ENCODE assay signal across 8 cellular contexts in genomic region chr1:236523704-236524141, GRCh38. TPM values are rescaled to one million over a fixed set of nuclear protein-coding genes. Genes with fewer than 3 reads are reported as not detected.
DNase-seq lines count a peak whose midpoint lies in the region; ATAC-seq, FAIRE-seq and TF ChIP-seq lines count a peak whose summit lies in the region.

TSS of gene LGALS8 (plus strand) at chr1:236523982. CDS start at chr1:236526071, 2,089 bp downstream.

- TF ChIP-seq RAD21 in HepG2 (CRISPR knock-in tag; IDR thresholded peaks at IDR 0.05): no peak

- ATAC-seq in HG03025 (IDR thresholded peaks at IDR 0.05; ENCODE audit: low FRiP score, unreplicated experiment) (peak; percentile 73), HepG2 (peak; percentile 74)

- H3K36me3 Mint-ChIP-seq in dendritic cell treated with granulocyte-macrophage colony-stimulating factor and Interleukin-4, amounts not matched to agents 40 ng/mL and 50 ng/mL, for 4 days (ENCODE audit: low read depth): peaks cover 48% of the 10 kb centered on the region

- peak within 1 kb of the TSS; percentile 98 for H3K4me3 Mint-ChIP-seq in dendritic cell treated with granulocyte-macrophage colony-stimulating factor and Interleukin-4, amounts not matched to agents 40 ng/mL and 50 ng/mL, for 4 days

- H3K27ac ChIP-seq in HepG2 (ENCODE audit: extremely low read length, insufficient read depth, low read length): peak within 1 kb of the TSS; percentile 93

- H3K9me3 Mint-ChIP-seq in dendritic cell treated with granulocyte-macrophage colony-stimulating factor and Interleukin-4, amounts not matched to agents 40 ng/mL and 50 ng/mL, for 4 days: no peaks in the 10 kb centered on the region

- TF ChIP-seq EP300 in HepG2 (IDR thresholded peaks at IDR 0.05; ENCODE audit: low read depth in 2 of 2, low read length in 2 of 2) (no peak), HepG2 (CRISPR knock-in tag; IDR thresholded peaks at IDR 0.05; ENCODE audit: borderline replicate concordance) (no peak; the same call in 1 of the 2 replicates)

- POLR2A ChIA-PET in HepG2 (lab: Yijun Ruan, JAX): interaction anchor here (0.6 to 2.4 kb wide), 7 partner anchors 8 to 1196 kb away, joined by 3 to 26 read pairs (median 7); partner anchors contain the start of gene ARID4B

- H3K4me1 ChIP-seq in HepG2 (ENCODE audit: insufficient read depth, low read length): peaks cover 70% of the 10 kb centered on the region

- no peak for FAIRE-seq in HepG2 (lab: Jason Lieb, UNC)

- H3K4me1 Mint-ChIP-seq in dendritic cell treated with granulocyte-macrophage colony-stimulating factor and Interleukin-4, amounts not matched to agents 40 ng/mL and 50 ng/mL, for 4 days (ENCODE audit: low read depth): peaks cover 29% of the 10 kb centered on the region

- H4K20me1 ChIP-seq in HepG2 (ENCODE audit: insufficient read depth, low read length): no peaks in the 10 kb centered on the region

- CTCF ChIA-PET in HepG2 (lab: Yijun Ruan, JAX; ENCODE audit: low intra/inter-chr PET ratio, low total read pairs): no interaction called here

- H3K27ac Mint-ChIP-seq in dendritic cell treated with granulocyte-macrophage colony-stimulating factor and Interleukin-4, amounts not matched to agents 40 ng/mL and 50 ng/mL, for 4 days: peak within 1 kb of the TSS; percentile 98

- 0% methylated on average over 8 of the region's 35 CpGs for WGBS in HepG2 (ENCODE audit: low lambda C conversion rate)

- H3K9ac ChIP-seq in HepG2 (ENCODE audit: insufficient read depth, low read depth, low read length): peak within 1 kb of the TSS; percentile 82

- H3K36me3 ChIP-seq in HepG2 (replicated peaks in 1 of 2; ENCODE audit: control insufficient read depth in 1 of 2, insufficient read depth in 2 of 2, low read length in 2 of 2): peaks cover 4 to 20% of the 10 kb centered on the region in 2 experiments; a peak in 4 of 5 replicates

- peak within 1 kb of the TSS; percentile 74 to 95 (median 80) for H3K4me3 ChIP-seq in HepG2 (replicated peaks in 1 of 3; ENCODE audit: insufficient read depth in 1 of 3, low read depth in 2 of 3, low read length in 3 of 3)

- H3K9me3 ChIP-seq in HepG2 (ENCODE audit: low read length): no peaks in the 10 kb centered on the region

- no peak for TF ChIP-seq CTCF in HepG2 (CRISPR knock-in tag; IDR thresholded peaks at IDR 0.05)

- DNase-seq in NCI-H2029 (lab: John Stamatoyannopoulos, UW): peak; percentile 17
- DNase-seq in NCI-H2029 treated with DMSO at 0.1 percent for 48 hours (lab: John Stamatoyannopoulos, UW): no peak
- DNase-seq in NCI-H226: peak; percentile 18
- peak; percentile 82 for DNase-seq in activated CD4-positive, alpha-beta T cell treated with anti-CD3 and anti-CD28 coated beads, Interleukin-2, amount 50 U/mL, for 1 hour
- peak; percentile 43 for DNase-seq in HepG2 (ENCODE audit: low spot score)
- DNase-seq in stimulated activated CD4-positive, alpha-beta T cell treated with anti-CD3 and anti-CD28 coated beads, Interleukin-2, amount 100 ng/mL, for 48 hours: peak; percentile 82 to 86

- BruUV-seq in HepG2 (replicated peaks; lab: Mats Ljungman, UMichigan): no TSS peak

- no peaks in the 10 kb centered on the region for H3K27me3 Mint-ChIP-seq in dendritic cell treated with granulocyte-macrophage colony-stimulating factor and Interleukin-4, amounts not matched to agents 40 ng/mL and 50 ng/mL, for 4 days

- H3K27me3 ChIP-seq in HepG2 (ENCODE audit: control insufficient read depth in 1 of 2, insufficient read depth in 2 of 2, low read length in 2 of 2): no peaks in the 10 kb centered on the region; a peak in 1 of 5 replicates

- H2AFZ ChIP-seq in HepG2 (ENCODE audit: low read length): peak within 1 kb of the TSS; percentile 47

- peak in 1 of 2 experiments; percentile 51; a peak in 1 of 4 replicates for TF ChIP-seq POLR2A in HepG2 (IDR thresholded peaks at IDR 0.05; ENCODE audit: insufficient read depth in 1 of 2, low read depth in 2 of 2, low read length in 2 of 2)

- in situ Hi-C loops in HepG2 (cut with HindIII; ENCODE audit: extremely low pct_ligation_motif_present, low pct_unique_long_range_greater_than_20kb): no loop called here

- intact Hi-C loops in dendritic cell treated with granulocyte-macrophage colony-stimulating factor and Interleukin-4, amounts not matched to agents 40 ng/mL and 50 ng/mL, for 4 days (cut with micrococcal nuclease): loop anchor here (5.0 kb wide), 1 partner anchor 241 kb away; the partner anchor contains the start of gene ERO1B
- intact Hi-C loops in HepG2 (cut with micrococcal nuclease; ENCODE audit: unreplicated experiment): loop anchor here (2.0 to 5.0 kb wide), 2 partner anchors 33 to 126 kb away; no protein-coding TSS in a partner anchor

- H3K79me2 ChIP-seq in HepG2 (ENCODE audit: insufficient read depth, low read length): peaks cover 40% of the 10 kb centered on the region

- peak within 1 kb of the TSS; percentile 88 for H3K4me2 ChIP-seq in HepG2 (ENCODE audit: low read depth, low read length)

TF ChIP-seq in HepG2, 621 proteins besides CTCF, POLR2A, EP300 and RAD21 (continues in another document):
- TF ChIP-seq ZNF264 (CRISPR knock-in tag; IDR thresholded peaks at IDR 0.05) (0 out of 2 replicates have a peak, but pooled peaks have one; percentile 34), PCBP1 (IDR thresholded peaks at IDR 0.05; ENCODE audit: borderline replicate concordance, low read depth, low read length) (no peak), ZNF850 (CRISPR knock-in tag; conservative IDR thresholded peaks at IDR 0.05) (0 out of 2 replicates have a peak, but pooled peaks have one; percentile 73), ZSCAN25 (CRISPR knock-in tag; IDR thresholded peaks at IDR 0.05) (no peak), SPEN (CRISPR knock-in tag; IDR thresholded peaks at IDR 0.05; ENCODE audit: low read depth) (peak; percentile 34), HOXD1 (CRISPR knock-in tag; IDR thresholded peaks at IDR 0.05) (peak; percentile 62), ZNF441 (CRISPR knock-in tag; IDR thresholded peaks at IDR 0.05; ENCODE audit: borderline replicate concordance) (peak; percentile 15; the same call in 1 of the 2 replicates), PPARG (CRISPR knock-in tag; conservative IDR thresholded peaks at IDR 0.05) (no peak), FOXK2 (IDR thresholded peaks at IDR 0.05) (no peak), ZNF569 (CRISPR knock-in tag; IDR thresholded peaks at IDR 0.05; ENCODE audit: borderline replicate concordance) (no peak), MYPOP (CRISPR knock-in tag; IDR thresholded peaks at IDR 0.05) (0 out of 2 replicates have a peak, but pooled peaks have one; percentile 35), MATR3 (CRISPR knock-in tag; IDR thresholded peaks at IDR 0.05) (no peak), ETV6 (CRISPR knock-in tag; conservative IDR thresholded peaks at IDR 0.05) (no peak; the same call in 1 of the 2 replicates), ZNF598 (CRISPR knock-in tag; IDR thresholded peaks at IDR 0.05; ENCODE audit: borderline replicate concordance) (peak; percentile 53; the same call in 1 of the 2 replicates), ZNF629 (CRISPR knock-in tag; conservative IDR thresholded peaks at IDR 0.05) (no peak; the same call in 1 of the 2 replicates), ESRRA (CRISPR knock-in tag; IDR thresholded peaks at IDR 0.05; ENCODE audit: low read depth) (no peak; the same call in 1 of the 2 replicates), ZNF17 (CRISPR knock-in tag; IDR thresholded peaks at IDR 0.05) (0 out of 2 replicates have a peak, but pooled peaks have one; percentile 68), ZNF260 (CRISPR knock-in tag; IDR thresholded peaks at IDR 0.05; ENCODE audit: borderline replicate concordance, low read depth) (no peak), MYNN (CRISPR knock-in tag; IDR thresholded peaks at IDR 0.05; ENCODE audit: low read depth) (no peak), FIP1L1 (IDR thresholded peaks at IDR 0.05; ENCODE audit: borderline replicate concordance, insufficient read depth, low read depth, low read length) (no peak), ZNF30 (CRISPR knock-in tag; IDR thresholded peaks at IDR 0.05) (0 out of 2 replicates have a peak, but pooled peaks have one; percentile 44), RFX1 (IDR thresholded peaks at IDR 0.05) (no peak)

RNA-seq across cellular contexts. Expression of gene LGALS8, which starts in this region (rescaled TPM):
- total RNA-seq in HepG2 (2016; rRNA removed; fragmentation: Illumina TruSeq; extraction: Trizol): 29.3 and 42.1 TPM in 2 replicates
- 8.7 and 9.3 TPM in 2 replicates for total RNA-seq in HepG2 (2016; cell fraction: cytosol; rRNA removed; fragmentation: Illumina TruSeq; extraction: Trizol; ENCODE audit: low read depth)
- total RNA-seq in HepG2 (2016; cell fraction: insoluble cytoplasmic fraction; rRNA removed; fragmentation: Illumina TruSeq; extraction: Trizol): 33.2 and 42.9 TPM in 2 replicates
- 9.5 and 12.0 TPM in 2 replicates for total RNA-seq in HepG2 (2016; cell fraction: membrane; rRNA removed; fragmentation: Illumina TruSeq; extraction: Trizol)
- total RNA-seq in HepG2 (2016; cell fraction: nucleus; rRNA removed; fragmentation: Illumina TruSeq; extraction: Trizol): 34.9 and 35.8 TPM in 2 replicates
- 139 and 185 TPM in 2 replicates for polyA plus RNA-seq in HepG2 (2011; rRNA removed)
- polyA plus RNA-seq in HepG2 (2011; cell fraction: cytosol; rRNA removed): 73.1 and 90.2 TPM in 2 replicates
- polyA plus RNA-seq in HepG2 (2011; cell fraction: nucleus; rRNA removed): 364 and 373 TPM in 2 replicates
- polyA plus RNA-seq in HepG2 (2012): 85.0 and 141 TPM in 2 replicates
- 3.5 and 4.0 TPM in 2 replicates for polyA plus RNA-seq in HepG2 (2016; cell fraction: cytosol; fragmentation: Illumina TruSeq; extraction: Trizol; ENCODE audit: low read depth)
- 37.9 and 40.2 TPM in 2 replicates for polyA plus RNA-seq in HepG2 (2016; cell fraction: insoluble cytoplasmic fraction; fragmentation: Illumina TruSeq; extraction: Trizol; ENCODE audit: low read depth)
- 5.3 and 7.0 TPM in 2 replicates for polyA plus RNA-seq in HepG2 (2016; cell fraction: membrane; fragmentation: Illumina TruSeq; extraction: Trizol; ENCODE audit: low read depth)
- 40.4 and 41.7 TPM in 2 replicates for polyA plus RNA-seq in HepG2 (2016; cell fraction: nucleus; fragmentation: Illumina TruSeq; extraction: Trizol; ENCODE audit: insufficient read depth, low read depth)
- polyA minus RNA-seq in HepG2 (2011; rRNA and poly(A)+ RNA removed; ENCODE audit: low replicate concordance): 0.05 and 121 TPM in 2 replicates
- polyA minus RNA-seq in HepG2 (2011; cell fraction: cytosol; rRNA and poly(A)+ RNA removed): 79.2 and 81.2 TPM in 2 replicates
- 325 and 368 TPM in 2 replicates for polyA minus RNA-seq in HepG2 (2011; cell fraction: nucleus; rRNA and poly(A)+ RNA removed)
